In the genomic region with DNA sequence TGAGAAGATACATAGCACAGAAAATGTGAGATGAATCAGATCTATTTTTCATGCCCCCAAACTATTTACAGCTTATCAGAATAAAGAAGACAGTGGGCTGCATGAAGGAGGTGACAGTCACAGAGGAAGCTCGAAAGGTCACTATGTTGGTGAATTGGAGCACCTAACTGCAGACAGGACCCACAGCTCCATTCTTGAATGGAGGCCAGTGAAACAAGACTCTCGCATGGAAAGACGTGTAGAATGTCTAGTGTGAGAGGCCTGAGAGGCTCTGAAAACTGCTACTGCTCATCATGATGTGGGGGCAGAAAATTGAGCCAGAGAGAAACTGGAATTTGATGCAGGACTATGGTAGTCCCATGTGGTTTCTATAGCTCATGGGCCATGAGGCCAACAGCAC, we compare ENCODE assay signal across 30 cellular contexts.
"Had no signal": no experiment of that assay in that cellular context is flagged by ENCODE, and none has a peak within 500 bp of the region (broad histone marks: within the 10 kb centered on the region; RNA-seq: fewer than 3 reads in every experiment).

No MANE protein-coding gene starts in this region.

- H3K4me3 Mint-ChIP-seq: activated CD4-positive, alpha-beta T cell treated with anti-CD3 and anti-CD28 coated beads for 36 hours; activated CD4-positive, alpha-beta T cell treated with anti-CD3 and anti-CD28 coated beads, Interleukin-2, amount 10 ng/mL, durations not matched to agents 24 days and 14 days; activated CD8-positive, alpha-beta T cell treated with anti-CD3 and anti-CD28 coated beads for 36 hours; activated naive CD8-positive, alpha-beta T cell treated with anti-CD3 and anti-CD28 coated beads, Interleukin-2, amount 10 ng/mL, durations not matched to agents 7 days and 5 days; activated T-cell treated with anti-CD3 and anti-CD28 coated beads, Interleukin-2, amount 50 U/mL, for 4 hours; activated T-helper 17 cell treated with anti-CD3 and anti-CD28 coated beads, Interleukin-2, amount 50 U/mL, for 72 hours; brain; dendritic cell treated with granulocyte-macrophage colony-stimulating factor and Interleukin-4, amounts not matched to agents 40 ng/mL and 50 ng/mL, for 4 days; endodermal cell had no signal

- H3K36me3 ChIP-seq: ascending aorta, breast epithelium, cardiac muscle cell, colonic mucosa, heart left ventricle had no signal

- H3K4me1 ChIP-seq: ascending aorta, breast epithelium, colonic mucosa, heart left ventricle had no signal

- H3K27ac Mint-ChIP-seq: activated CD4-positive, alpha-beta T cell treated with anti-CD3 and anti-CD28 coated beads for 36 hours; activated CD4-positive, alpha-beta T cell treated with anti-CD3 and anti-CD28 coated beads, Interleukin-2, amount 10 ng/mL, durations not matched to agents 24 days and 14 days; activated CD8-positive, alpha-beta T cell treated with anti-CD3 and anti-CD28 coated beads for 36 hours; activated naive CD4-positive, alpha-beta T cell treated with anti-CD3 and anti-CD28 coated beads, Interleukin-2, amount 50 U/mL, for 72 hours; activated naive CD8-positive, alpha-beta T cell treated with anti-CD3 and anti-CD28 coated beads, Interleukin-2, amount 10 ng/mL, durations not matched to agents 7 days and 5 days; activated T-helper 17 cell treated with anti-CD3 and anti-CD28 coated beads, Interleukin-2, amount 50 U/mL, for 72 hours; brain; dendritic cell treated with granulocyte-macrophage colony-stimulating factor and Interleukin-4, amounts not matched to agents 40 ng/mL and 50 ng/mL, for 4 days had no signal

- H3K9me3 ChIP-seq: ascending aorta, breast epithelium, colonic mucosa had no signal

- H3K9me3 Mint-ChIP-seq: activated CD4-positive, alpha-beta T cell treated with anti-CD3 and anti-CD28 coated beads, Interleukin-2, amount 10 ng/mL, durations not matched to agents 24 days and 14 days; activated CD8-positive, alpha-beta T cell treated with anti-CD3 and anti-CD28 coated beads for 36 hours; activated naive CD8-positive, alpha-beta T cell treated with anti-CD3 and anti-CD28 coated beads, Interleukin-2, amount 10 ng/mL, durations not matched to agents 7 days and 5 days; activated T-cell treated with anti-CD3 and anti-CD28 coated beads, Interleukin-2, amount 50 U/mL, for 4 hours; activated T-helper 17 cell treated with anti-CD3 and anti-CD28 coated beads, Interleukin-2, amount 50 U/mL, for 72 hours; dendritic cell treated with granulocyte-macrophage colony-stimulating factor and Interleukin-4, amounts not matched to agents 40 ng/mL and 50 ng/mL, for 4 days; endodermal cell had no signal

- ATAC-seq: activated CD4-positive, alpha-beta T cell treated with anti-CD3 and anti-CD28 coated beads for 36 hours; activated CD8-positive, alpha-beta T cell treated with anti-CD3 and anti-CD28 coated beads for 36 hours; activated naive CD4-positive, alpha-beta T cell treated with anti-CD3 and anti-CD28 coated beads, Interleukin-2, amount 50 U/mL, for 72 hours; activated T-cell treated with anti-CD3 and anti-CD28 coated beads, Interleukin-2, amount 50 U/mL, for 4 hours; activated T-helper 17 cell treated with anti-CD3 and anti-CD28 coated beads, Interleukin-2, amount 50 U/mL, for 72 hours; esophagus mucosa; heart left ventricle had no signal

- H3K27me3 ChIP-seq: ascending aorta, breast epithelium, cardiac muscle cell, colonic mucosa, dorsolateral prefrontal cortex, heart left ventricle had no signal

- H3K4me3 ChIP-seq: ascending aorta, breast epithelium, cardiac muscle cell, colonic mucosa, dorsolateral prefrontal cortex, heart left ventricle had no signal

- H3K27ac ChIP-seq: ascending aorta, breast epithelium, cardiac muscle cell, colonic mucosa, heart left ventricle had no signal

- DNase-seq: activated CD4-positive, alpha-beta T cell treated with anti-CD3 and anti-CD28 coated beads for 36 hours; activated CD4-positive, alpha-beta T cell treated with anti-CD3 and anti-CD28 coated beads, Interleukin-2, amount 10 ng/mL, durations not matched to agents 24 days and 14 days; activated CD4-positive, alpha-beta T cell treated with anti-CD3 and anti-CD28 coated beads, Interleukin-2, amount 50 U/mL, for 48 hours; activated CD4-positive, CD25-positive, alpha-beta regulatory T cell; activated CD4-positive, CD25-positive, alpha-beta regulatory T cell treated with anti-CD3 and anti-CD28 coated beads, Interleukin-2, amount 50 U/mL, for 72 hours; activated CD8-positive, alpha-beta memory T cell treated with anti-CD3 and anti-CD28 coated beads for 24 hours; activated CD8-positive, alpha-beta T cell treated with anti-CD3 and anti-CD28 coated beads for 36 hours; activated effector memory CD4-positive, alpha-beta T cell treated with Interleukin-2 at 50 U/mL for 16 hours; activated gamma-delta T cell treated with Interleukin-2 at 50 U/mL for 16 hours; activated naive CD4-positive, alpha-beta T cell treated with Interleukin-2 at 50 U/mL for 16 hours; activated naive CD8-positive, alpha-beta T cell treated with anti-CD3 and anti-CD28 coated beads, Interleukin-2, amount 10 ng/mL, durations not matched to agents 7 days and 5 days; activated T-cell treated with anti-CD3 and anti-CD28 coated beads, Interleukin-2, amount 50 U/mL, for 4 hours; central memory CD4-positive, alpha-beta T cell; cerebellar nuclear complex; colonic mucosa; dorsolateral prefrontal cortex; effector memory CD4-positive, alpha-beta T cell; endodermal cell; foreskin fibroblast; glutamatergic neuron; heart left ventricle; T-helper 2 cell had no signal

- H3K36me3 Mint-ChIP-seq: activated naive CD8-positive, alpha-beta T cell treated with anti-CD3 and anti-CD28 coated beads, Interleukin-2, amount 10 ng/mL, durations not matched to agents 7 days and 5 days; brain had no signal

- H3K4me1 Mint-ChIP-seq: activated T-helper 17 cell treated with anti-CD3 and anti-CD28 coated beads, Interleukin-2, amount 50 U/mL, for 72 hours had no signal
